ENCODE assay signal across 16 cellular contexts in genomic region chr5:7970816-7971215, GRCh38.
A peak's percentile ranks its signal among the peaks of the same experiment; 100 is the strongest.
DNase-seq lines count a peak whose midpoint lies in the region; ATAC-seq and TF ChIP-seq lines count a peak whose summit lies in the region.
"Had no signal": no experiment of that assay in that cellular context is flagged by ENCODE, and none has a peak within 500 bp of the region (broad histone marks: within the 10 kb centered on the region; RNA-seq: fewer than 3 reads in every experiment).

No MANE protein-coding gene starts in this region.

- no peak for DNase-seq in breast epithelium (ENCODE audit: low spot score in 2 of 2)
- DNase-seq in activated CD4-positive, CD25-positive, alpha-beta regulatory T cell treated with anti-CD3 and anti-CD28 coated beads, Interleukin-2, amount 50 U/mL, for 72 hours = no peak
- DNase-seq in activated T-helper 2 cell treated with anti-CD3 and anti-CD28 coated beads, Interferon-gamma antibody, Interleukin-2, Interleukin-4, amounts not matched to agents 10 μg/mL and 5 μg/mL and 100 μg/mL, durations not matched to agents 14 hours and 24 hours and 36 hours (ENCODE audit: low spot score) = no peak
- DNase-seq: 8988T; activated gamma-delta T cell; GM23248; MV-4-11; posterior cingulate gyrus; stimulated activated CD8-positive, alpha-beta memory T cell treated with anti-CD3 and anti-CD28 coated beads, Interleukin-4, amount 100 ng/mL, for 48 hours; trophoblast cell had no signal

- intact Hi-C loops in breast epithelium (cut with DNase I; ENCODE audit: low total_unique reads) = no loop called here
- intact Hi-C loops in activated T-helper 2 cell treated with anti-CD3 and anti-CD28 coated beads, Interferon-gamma antibody, Interleukin-2, Interleukin-4, amounts not matched to agents 10 μg/mL and 5 μg/mL and 100 μg/mL, durations not matched to agents 14 hours and 24 hours and 36 hours (cut with micrococcal nuclease) = no loop called here

- no peaks in the 10 kb centered on the region for H3K27me3 Mint-ChIP-seq in activated T-helper 2 cell treated with anti-CD3 and anti-CD28 coated beads, Interferon-gamma antibody, Interleukin-2, Interleukin-4, amounts not matched to agents 10 μg/mL and 5 μg/mL and 100 μg/mL, durations not matched to agents 14 hours and 24 hours and 36 hours (ENCODE audit: low read depth)

- TF ChIP-seq POLR2A in breast epithelium (IDR thresholded peaks at IDR 0.05) = no peak

- H3K36me3 ChIP-seq in BLaER1 = 0 out of 2 replicates have a peak, but pooled peaks cover 3% of the 10 kb centered on the region
- no peaks in the 10 kb centered on the region for H3K36me3 ChIP-seq in breast epithelium

- H3K4me2 ChIP-seq in BLaER1 = peak overlapping the region; percentile 72

- TF ChIP-seq CTCF in breast epithelium (IDR thresholded peaks at IDR 0.05) = no peak

- H3K27ac ChIP-seq in BLaER1 = 0 out of 2 replicates have a peak overlapping the region, but pooled peaks have one; percentile 11
- H3K27ac ChIP-seq in breast epithelium = no peak overlapping the region
- H3K27ac ChIP-seq: GM23248 had no signal

- no peak overlapping the region for H3K4me3 Mint-ChIP-seq in activated T-helper 2 cell treated with anti-CD3 and anti-CD28 coated beads, Interferon-gamma antibody, Interleukin-2, Interleukin-4, amounts not matched to agents 10 μg/mL and 5 μg/mL and 100 μg/mL, durations not matched to agents 14 hours and 24 hours and 36 hours (ENCODE audit: low read depth)
- H3K4me3 Mint-ChIP-seq: T-helper 1 cell treated with Interleukin-12 subunit alpha and Interleukin-12 subunit beta and Interleukin-4 antibody, amounts not matched to agents 30 μg/mL and 1 μg/mL, for 36 hours had no signal

- no peaks in the 10 kb centered on the region for H3K27me3 ChIP-seq in BLaER1
- no peaks in the 10 kb centered on the region for H3K27me3 ChIP-seq in breast epithelium

- H3K9me3 ChIP-seq in BLaER1 (peaks cover 17% of the 10 kb centered on the region), breast epithelium (no peaks in the 10 kb centered on the region)

- ATAC-seq in GM19395 (IDR thresholded peaks at IDR 0.05; ENCODE audit: unreplicated experiment) = peak; percentile 89
- ATAC-seq in HG02798 (IDR thresholded peaks at IDR 0.05; ENCODE audit: poor library complexity, unreplicated experiment) = peak; percentile 41
- ATAC-seq in HG03442 (IDR thresholded peaks at IDR 0.05; ENCODE audit: unreplicated experiment) = peak; percentile 73
- no peak for ATAC-seq in GM19035 (IDR thresholded peaks at IDR 0.05; ENCODE audit: unreplicated experiment)

- H3K9ac ChIP-seq in BLaER1 = 0 out of 2 replicates have a peak overlapping the region, but pooled peaks have one; percentile 6
- H3K9ac ChIP-seq: GM23248 had no signal

- no peaks in the 10 kb centered on the region for H3K4me1 Mint-ChIP-seq in activated T-helper 2 cell treated with anti-CD3 and anti-CD28 coated beads, Interferon-gamma antibody, Interleukin-2, Interleukin-4, amounts not matched to agents 10 μg/mL and 5 μg/mL and 100 μg/mL, durations not matched to agents 14 hours and 24 hours and 36 hours (ENCODE audit: low read depth)

- H3K27ac Mint-ChIP-seq in activated T-helper 2 cell treated with anti-CD3 and anti-CD28 coated beads, Interferon-gamma antibody, Interleukin-2, Interleukin-4, amounts not matched to agents 10 μg/mL and 5 μg/mL and 100 μg/mL, durations not matched to agents 14 hours and 24 hours and 36 hours = no peak overlapping the region
- H3K27ac Mint-ChIP-seq: T-helper 1 cell treated with Interleukin-12 subunit alpha and Interleukin-12 subunit beta and Interleukin-4 antibody, amounts not matched to agents 30 μg/mL and 1 μg/mL, for 36 hours had no signal

- H3K36me3 Mint-ChIP-seq in activated T-helper 2 cell treated with anti-CD3 and anti-CD28 coated beads, Interferon-gamma antibody, Interleukin-2, Interleukin-4, amounts not matched to agents 10 μg/mL and 5 μg/mL and 100 μg/mL, durations not matched to agents 14 hours and 24 hours and 36 hours (ENCODE audit: low read depth) = no peaks in the 10 kb centered on the region

- no peaks in the 10 kb centered on the region for H3K9me3 Mint-ChIP-seq in activated T-helper 2 cell treated with anti-CD3 and anti-CD28 coated beads, Interferon-gamma antibody, Interleukin-2, Interleukin-4, amounts not matched to agents 10 μg/mL and 5 μg/mL and 100 μg/mL, durations not matched to agents 14 hours and 24 hours and 36 hours
- H3K9me3 Mint-ChIP-seq: T-helper 1 cell treated with Interleukin-12 subunit alpha and Interleukin-12 subunit beta and Interleukin-4 antibody, amounts not matched to agents 30 μg/mL and 1 μg/mL, for 36 hours had no signal

- H4K20me1 ChIP-seq in BLaER1 = no peaks in the 10 kb centered on the region

- H3K4me3 ChIP-seq in BLaER1 = no peak overlapping the region
- H3K4me3 ChIP-seq in breast epithelium = no peak overlapping the region
- H3K4me3 ChIP-seq: GM23248 had no signal

- peaks cover 57% of the 10 kb centered on the region for H3K4me1 ChIP-seq in BLaER1
- H3K4me1 ChIP-seq in breast epithelium = no peaks in the 10 kb centered on the region
